Comparison of ENCODE assay signal across 1 cellular context in the genomic region with DNA sequence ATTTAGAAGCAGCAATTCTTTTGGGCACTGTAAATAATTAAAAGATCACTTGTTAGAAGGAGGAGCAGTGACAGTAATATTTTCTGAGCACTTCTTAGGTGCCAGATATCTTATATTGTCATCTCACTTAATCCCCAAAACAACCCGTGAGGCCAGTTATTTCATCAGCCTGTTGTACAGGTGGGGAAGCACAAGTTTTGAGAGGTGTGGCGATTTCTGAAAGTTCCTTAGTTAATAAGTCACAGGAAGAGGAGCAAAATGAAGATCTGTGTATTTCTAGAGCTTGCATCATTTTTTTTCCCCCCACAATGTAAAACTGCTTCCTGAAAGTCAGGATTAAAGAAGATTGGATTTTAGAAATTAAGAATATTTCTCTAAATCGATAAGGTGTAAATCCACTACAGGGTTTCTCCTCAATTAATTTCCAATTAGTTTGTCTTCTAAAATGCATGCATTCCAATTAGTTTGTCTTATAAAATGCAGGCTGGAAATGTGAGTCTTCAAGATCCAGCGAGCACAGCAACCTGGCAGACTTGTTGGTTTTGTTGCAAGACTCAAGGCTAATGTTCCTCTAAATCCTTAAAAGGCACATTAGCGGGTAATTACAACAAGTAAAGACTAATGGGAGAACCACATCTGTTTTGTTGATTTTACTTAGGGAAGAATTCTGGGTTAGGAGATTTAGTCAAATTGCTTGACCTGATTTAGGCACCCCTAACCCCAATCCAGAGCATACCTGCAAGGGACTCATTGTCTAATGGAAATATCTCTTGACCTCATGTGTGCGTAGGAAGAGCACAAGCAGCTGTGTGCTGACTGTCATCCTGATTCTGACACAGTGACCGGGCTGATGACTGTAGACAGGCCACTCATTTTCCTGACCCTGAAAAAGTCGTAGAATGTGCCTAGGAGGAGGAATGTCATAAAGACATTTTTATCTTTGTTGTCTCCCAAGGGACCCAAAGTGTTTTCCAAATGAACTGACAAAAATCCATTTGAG.
A peak's percentile ranks its signal among the peaks of the same experiment; 100 is the strongest.
TF ChIP-seq lines count a peak whose summit lies in the region.

No MANE protein-coding gene starts in this region.

TF ChIP-seq in HepG2, 621 proteins besides CTCF, POLR2A, EP300 and RAD21 (continued from another document and continues in another):
- TF ChIP-seq, protein P1, sequence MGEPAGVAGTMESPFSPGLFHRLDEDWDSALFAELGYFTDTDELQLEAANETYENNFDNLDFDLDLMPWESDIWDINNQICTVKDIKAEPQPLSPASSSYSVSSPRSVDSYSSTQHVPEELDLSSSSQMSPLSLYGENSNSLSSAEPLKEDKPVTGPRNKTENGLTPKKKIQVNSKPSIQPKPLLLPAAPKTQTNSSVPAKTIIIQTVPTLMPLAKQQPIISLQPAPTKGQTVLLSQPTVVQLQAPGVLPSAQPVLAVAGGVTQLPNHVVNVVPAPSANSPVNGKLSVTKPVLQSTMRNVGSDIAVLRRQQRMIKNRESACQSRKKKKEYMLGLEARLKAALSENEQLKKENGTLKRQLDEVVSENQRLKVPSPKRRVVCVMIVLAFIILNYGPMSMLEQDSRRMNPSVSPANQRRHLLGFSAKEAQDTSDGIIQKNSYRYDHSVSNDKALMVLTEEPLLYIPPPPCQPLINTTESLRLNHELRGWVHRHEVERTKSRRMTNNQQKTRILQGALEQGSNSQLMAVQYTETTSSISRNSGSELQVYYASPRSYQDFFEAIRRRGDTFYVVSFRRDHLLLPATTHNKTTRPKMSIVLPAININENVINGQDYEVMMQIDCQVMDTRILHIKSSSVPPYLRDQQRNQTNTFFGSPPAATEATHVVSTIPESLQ (CRISPR knock-in tag; conservative IDR thresholded peaks at IDR 0.05), result no peak
- TF ChIP-seq SRSF4 (IDR thresholded peaks at IDR 0.05; ENCODE audit: low read depth, low read length, poor library complexity, severe bottlenecking) (no peak), FLYWCH1 (CRISPR knock-in tag; IDR thresholded peaks at IDR 0.05) (no peak), ZNF10 (CRISPR knock-in tag; IDR thresholded peaks at IDR 0.05; ENCODE audit: borderline replicate concordance, low read depth) (no peak), ZBTB26 (CRISPR knock-in tag; IDR thresholded peaks at IDR 0.05; ENCODE audit: borderline replicate concordance) (no peak), ZNF720 (CRISPR knock-in tag; IDR thresholded peaks at IDR 0.05) (no peak), HNF4G (IDR thresholded peaks at IDR 0.05; ENCODE audit: borderline replicate concordance, low read depth, low read length) (no peak), HNF4G (CRISPR knock-in tag; IDR thresholded peaks at IDR 0.05; ENCODE audit: borderline replicate concordance, low read depth) (no peak), ZBTB25 (CRISPR knock-in tag; IDR thresholded peaks at IDR 0.05) (no peak), MYC (CRISPR knock-in tag; IDR thresholded peaks at IDR 0.05; ENCODE audit: borderline replicate concordance) (no peak), RELA (CRISPR knock-in tag; IDR thresholded peaks at IDR 0.05) (no peak), NR3C1 (CRISPR knock-in tag; IDR thresholded peaks at IDR 0.05) (no peak), ZNF224 (CRISPR knock-in tag; IDR thresholded peaks at IDR 0.05) (no peak), NFIC (IDR thresholded peaks at IDR 0.05; ENCODE audit: low read length) (no peak), ZKSCAN5 (CRISPR knock-in tag; IDR thresholded peaks at IDR 0.05) (no peak), MED1 (CRISPR knock-in tag; IDR thresholded peaks at IDR 0.05) (peak; percentile 71), NFYC (CRISPR knock-in tag; IDR thresholded peaks at IDR 0.05) (no peak), ZNF512 (CRISPR knock-in tag; IDR thresholded peaks at IDR 0.05) (no peak), ZFP90 (CRISPR knock-in tag; IDR thresholded peaks at IDR 0.05; ENCODE audit: borderline replicate concordance) (no peak), ZNF264 (CRISPR knock-in tag; IDR thresholded peaks at IDR 0.05) (no peak), AGO2 (optimal IDR thresholded peaks at IDR 0.05; ENCODE audit: low read depth, low read length) (no peak), ZNF296 (CRISPR knock-in tag; conservative IDR thresholded peaks at IDR 0.05) (no peak), ZNF543 (CRISPR knock-in tag; IDR thresholded peaks at IDR 0.05) (no peak), SRSF9 (IDR thresholded peaks at IDR 0.05; ENCODE audit: borderline replicate concordance, insufficient read depth, low read depth, low read length, poor library complexity, severe bottlenecking) (no peak), KLF9 (CRISPR knock-in tag; IDR thresholded peaks at IDR 0.05; ENCODE audit: low read depth) (no peak), FOSL2 (CRISPR knock-in tag; IDR thresholded peaks at IDR 0.05) (peak; percentile 62), HNRNPH1 (optimal IDR thresholded peaks at IDR 0.05; ENCODE audit: low read depth, low read length) (no peak), ZNF652 (CRISPR knock-in tag; IDR thresholded peaks at IDR 0.05; ENCODE audit: borderline replicate concordance, low read depth) (no peak), NFKBIZ (CRISPR knock-in tag; IDR thresholded peaks at IDR 0.05) (no peak), MLLT10 (CRISPR knock-in tag; IDR thresholded peaks at IDR 0.05) (no peak), ZFP37 (CRISPR knock-in tag; IDR thresholded peaks at IDR 0.05; ENCODE audit: borderline replicate concordance) (no peak), ZNF121 (CRISPR knock-in tag; IDR thresholded peaks at IDR 0.05) (no peak), ZNF451 (CRISPR knock-in tag; IDR thresholded peaks at IDR 0.05) (no peak), AGO1 (IDR thresholded peaks at IDR 0.05; ENCODE audit: low read depth, low read length, poor library complexity, severe bottlenecking) (no peak), TCF12 (IDR thresholded peaks at IDR 0.05) (no peak), TCF12 (CRISPR knock-in tag; IDR thresholded peaks at IDR 0.05) (no peak), ZNF350 (CRISPR knock-in tag; IDR thresholded peaks at IDR 0.05; ENCODE audit: borderline replicate concordance, low read depth) (no peak), SP140L (CRISPR knock-in tag; IDR thresholded peaks at IDR 0.05; ENCODE audit: borderline replicate concordance) (no peak), MXI1 (IDR thresholded peaks at IDR 0.05; ENCODE audit: borderline replicate concordance, low read depth, low read length) (no peak), THAP8 (CRISPR knock-in tag; IDR thresholded peaks at IDR 0.05; ENCODE audit: borderline replicate concordance) (no peak), ZNF292 (CRISPR knock-in tag; IDR thresholded peaks at IDR 0.05; ENCODE audit: borderline replicate concordance, low read depth) (no peak), HDAC1 (CRISPR knock-in tag; IDR thresholded peaks at IDR 0.05) (no peak), ZNF160 (CRISPR knock-in tag; IDR thresholded peaks at IDR 0.05) (no peak)
- TF ChIP-seq, protein P2, sequence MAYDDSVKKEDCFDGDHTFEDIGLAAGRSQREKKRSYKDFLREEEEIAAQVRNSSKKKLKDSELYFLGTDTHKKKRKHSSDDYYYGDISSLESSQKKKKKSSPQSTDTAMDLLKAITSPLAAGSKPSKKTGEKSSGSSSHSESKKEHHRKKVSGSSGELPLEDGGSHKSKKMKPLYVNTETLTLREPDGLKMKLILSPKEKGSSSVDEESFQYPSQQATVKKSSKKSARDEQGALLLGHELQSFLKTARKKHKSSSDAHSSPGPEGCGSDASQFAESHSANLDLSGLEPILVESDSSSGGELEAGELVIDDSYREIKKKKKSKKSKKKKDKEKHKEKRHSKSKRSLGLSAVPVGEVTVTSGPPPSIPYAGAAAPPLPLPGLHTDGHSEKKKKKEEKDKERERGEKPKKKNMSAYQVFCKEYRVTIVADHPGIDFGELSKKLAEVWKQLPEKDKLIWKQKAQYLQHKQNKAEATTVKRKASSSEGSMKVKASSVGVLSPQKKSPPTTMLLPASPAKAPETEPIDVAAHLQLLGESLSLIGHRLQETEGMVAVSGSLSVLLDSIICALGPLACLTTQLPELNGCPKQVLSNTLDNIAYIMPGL (CRISPR knock-in tag; IDR thresholded peaks at IDR 0.05; ENCODE audit: borderline replicate concordance in 1 of 2, low read depth in 1 of 2), result no peak
- TF ChIP-seq, protein P3, sequence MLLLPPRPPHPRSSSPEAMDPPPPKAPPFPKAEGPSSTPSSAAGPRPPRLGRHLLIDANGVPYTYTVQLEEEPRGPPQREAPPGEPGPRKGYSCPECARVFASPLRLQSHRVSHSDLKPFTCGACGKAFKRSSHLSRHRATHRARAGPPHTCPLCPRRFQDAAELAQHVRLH (CRISPR knock-in tag; IDR thresholded peaks at IDR 0.05; ENCODE audit: borderline replicate concordance, low read depth), result no peak
- TF ChIP-seq, protein P4, sequence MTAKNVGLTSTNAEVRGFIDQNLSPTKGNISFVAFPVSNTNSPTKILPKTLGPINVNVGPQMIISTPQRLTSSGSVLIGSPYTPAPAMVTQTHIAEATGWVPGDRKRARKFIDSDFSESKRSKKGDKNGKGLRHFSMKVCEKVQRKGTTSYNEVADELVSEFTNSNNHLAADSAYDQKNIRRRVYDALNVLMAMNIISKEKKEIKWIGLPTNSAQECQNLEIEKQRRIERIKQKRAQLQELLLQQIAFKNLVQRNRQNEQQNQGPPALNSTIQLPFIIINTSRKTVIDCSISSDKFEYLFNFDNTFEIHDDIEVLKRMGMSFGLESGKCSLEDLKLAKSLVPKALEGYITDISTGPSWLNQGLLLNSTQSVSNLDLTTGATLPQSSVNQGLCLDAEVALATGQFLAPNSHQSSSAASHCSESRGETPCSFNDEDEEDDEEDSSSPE (CRISPR knock-in tag; IDR thresholded peaks at IDR 0.05), result no peak
- TF ChIP-seq, protein P5, sequence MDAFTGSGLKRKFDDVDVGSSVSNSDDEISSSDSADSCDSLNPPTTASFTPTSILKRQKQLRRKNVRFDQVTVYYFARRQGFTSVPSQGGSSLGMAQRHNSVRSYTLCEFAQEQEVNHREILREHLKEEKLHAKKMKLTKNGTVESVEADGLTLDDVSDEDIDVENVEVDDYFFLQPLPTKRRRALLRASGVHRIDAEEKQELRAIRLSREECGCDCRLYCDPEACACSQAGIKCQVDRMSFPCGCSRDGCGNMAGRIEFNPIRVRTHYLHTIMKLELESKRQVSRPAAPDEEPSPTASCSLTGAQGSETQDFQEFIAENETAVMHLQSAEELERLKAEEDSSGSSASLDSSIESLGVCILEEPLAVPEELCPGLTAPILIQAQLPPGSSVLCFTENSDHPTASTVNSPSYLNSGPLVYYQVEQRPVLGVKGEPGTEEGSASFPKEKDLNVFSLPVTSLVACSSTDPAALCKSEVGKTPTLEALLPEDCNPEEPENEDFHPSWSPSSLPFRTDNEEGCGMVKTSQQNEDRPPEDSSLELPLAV (CRISPR knock-in tag; conservative IDR thresholded peaks at IDR 0.05; ENCODE audit: low read depth), result no peak
- TF ChIP-seq, protein P6, sequence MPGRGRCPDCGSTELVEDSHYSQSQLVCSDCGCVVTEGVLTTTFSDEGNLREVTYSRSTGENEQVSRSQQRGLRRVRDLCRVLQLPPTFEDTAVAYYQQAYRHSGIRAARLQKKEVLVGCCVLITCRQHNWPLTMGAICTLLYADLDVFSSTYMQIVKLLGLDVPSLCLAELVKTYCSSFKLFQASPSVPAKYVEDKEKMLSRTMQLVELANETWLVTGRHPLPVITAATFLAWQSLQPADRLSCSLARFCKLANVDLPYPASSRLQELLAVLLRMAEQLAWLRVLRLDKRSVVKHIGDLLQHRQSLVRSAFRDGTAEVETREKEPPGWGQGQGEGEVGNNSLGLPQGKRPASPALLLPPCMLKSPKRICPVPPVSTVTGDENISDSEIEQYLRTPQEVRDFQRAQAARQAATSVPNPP (CRISPR knock-in tag; IDR thresholded peaks at IDR 0.05), result no peak
- TF ChIP-seq, protein P7, sequence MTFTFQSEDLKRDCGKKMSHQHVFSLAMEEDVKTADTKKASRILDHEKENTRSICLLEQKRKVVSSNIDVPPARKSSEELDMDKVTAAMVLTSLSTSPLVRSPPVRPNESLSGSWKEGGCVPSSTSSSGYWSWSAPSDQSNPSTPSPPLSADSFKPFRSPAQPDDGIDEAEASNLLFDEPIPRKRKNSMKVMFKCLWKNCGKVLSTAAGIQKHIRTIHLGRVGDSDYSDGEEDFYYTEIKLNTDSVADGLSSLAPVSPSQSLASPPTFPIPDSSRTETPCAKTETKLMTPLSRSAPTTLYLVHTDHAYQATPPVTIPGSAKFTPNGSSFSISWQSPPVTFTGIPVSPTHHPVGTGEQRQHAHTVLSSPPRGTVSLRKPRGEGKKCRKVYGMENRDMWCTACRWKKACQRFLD (CRISPR knock-in tag; IDR thresholded peaks at IDR 0.05; ENCODE audit: borderline replicate concordance), result no peak
